8 cellular contexts compared by ENCODE assay signal in genomic region chr17:80981062-80981902, GRCh38. TPM values are rescaled to one million over a fixed set of nuclear protein-coding genes. Genes with fewer than 3 reads are reported as not detected.
DNase-seq lines count a peak whose midpoint lies in the region; ATAC-seq and TF ChIP-seq lines count a peak whose summit lies in the region.

No MANE protein-coding gene starts in this region.

- H3K27me3 Mint-ChIP-seq in activated CD4-positive, alpha-beta T cell treated with anti-CD3 and anti-CD28 coated beads for 36 hours, result peaks cover 5% of the 10 kb centered on the region
- peaks cover 4% of the 10 kb centered on the region for H3K27me3 Mint-ChIP-seq in T-helper 2 cell treated with Interferon-gamma antibody and Interleukin-4, amounts not matched to agents 5 μg/mL and 100 μg/mL, for 36 hours (ENCODE audit: low read depth)
- H3K27me3 Mint-ChIP-seq in nephron progenitor cell (ENCODE audit: low read depth, poor library complexity), result peaks cover 34% of the 10 kb centered on the region

- H3K36me3 Mint-ChIP-seq in activated CD4-positive, alpha-beta T cell treated with anti-CD3 and anti-CD28 coated beads for 36 hours (ENCODE audit: low read depth), result no peaks in the 10 kb centered on the region
- H3K36me3 Mint-ChIP-seq in T-helper 2 cell treated with Interferon-gamma antibody and Interleukin-4, amounts not matched to agents 5 μg/mL and 100 μg/mL, for 36 hours (ENCODE audit: low read depth), result no peaks in the 10 kb centered on the region
- H3K36me3 Mint-ChIP-seq in nephron progenitor cell (ENCODE audit: low read depth), result no peaks in the 10 kb centered on the region

- CTCF ChIA-PET in activated CD4-positive, alpha-beta T cell treated with anti-CD3 and anti-CD28 coated beads for 36 hours (lab: Charles Lee), result interaction anchor here (0.5 to 1.2 kb wide), 3 partner anchors 22 to 554 kb away, joined by 3 to 4 read pairs (median 3); no protein-coding TSS in a partner anchor

- H3K4me1 Mint-ChIP-seq in activated CD4-positive, alpha-beta T cell treated with anti-CD3 and anti-CD28 coated beads for 36 hours, result peaks cover 9% of the 10 kb centered on the region
- peaks cover 5% of the 10 kb centered on the region for H3K4me1 Mint-ChIP-seq in T-helper 2 cell treated with Interferon-gamma antibody and Interleukin-4, amounts not matched to agents 5 μg/mL and 100 μg/mL, for 36 hours (ENCODE audit: low read depth)
- peaks cover 42% of the 10 kb centered on the region for H3K4me1 Mint-ChIP-seq in nephron progenitor cell

- H3K27ac Mint-ChIP-seq in activated CD4-positive, alpha-beta T cell treated with anti-CD3 and anti-CD28 coated beads for 36 hours, result no peak overlapping the region
- no peak overlapping the region for H3K27ac Mint-ChIP-seq in T-helper 2 cell treated with Interferon-gamma antibody and Interleukin-4, amounts not matched to agents 5 μg/mL and 100 μg/mL, for 36 hours
- no peak overlapping the region for H3K27ac Mint-ChIP-seq in nephron progenitor cell

- no peak overlapping the region for H3K4me3 Mint-ChIP-seq in activated CD4-positive, alpha-beta T cell treated with anti-CD3 and anti-CD28 coated beads for 36 hours
- H3K4me3 Mint-ChIP-seq in T-helper 2 cell treated with Interferon-gamma antibody and Interleukin-4, amounts not matched to agents 5 μg/mL and 100 μg/mL, for 36 hours, result peak overlapping the region; percentile 53
- H3K4me3 Mint-ChIP-seq in nephron progenitor cell, result peak overlapping the region; percentile 80

- ATAC-seq in activated CD4-positive, alpha-beta T cell treated with anti-CD3 and anti-CD28 coated beads for 36 hours, result peak; percentile 43
- ATAC-seq in HG02798 (IDR thresholded peaks at IDR 0.05; ENCODE audit: poor library complexity, unreplicated experiment), result no peak
- ATAC-seq in HG03039 (IDR thresholded peaks at IDR 0.05; ENCODE audit: unreplicated experiment), result no peak

- intact Hi-C loops in activated CD4-positive, alpha-beta T cell treated with anti-CD3 and anti-CD28 coated beads for 36 hours (cut with DNase I, micrococcal nuclease), result loop anchor here (1.0 to 10.0 kb wide), 6 partner anchors 236 to 554 kb away; no protein-coding TSS in a partner anchor

- peak; percentile 66 for DNase-seq in activated CD4-positive, alpha-beta T cell treated with anti-CD3 and anti-CD28 coated beads for 36 hours
- no peak for DNase-seq in activated CD4-positive, alpha-beta T cell treated with anti-CD3 and anti-CD28 coated beads for 1 hour
- peak; percentile 18 for DNase-seq in T-helper 2 cell treated with Interferon-gamma antibody and Interleukin-4, amounts not matched to agents 5 μg/mL and 100 μg/mL, for 36 hours (ENCODE audit: low spot score)
- DNase-seq in ecto neural progenitor cell (ENCODE audit: low spot score) (peak; percentile 89), nephron progenitor cell (peak; percentile 86), NCI-H128 (lab: John Stamatoyannopoulos, UW; ENCODE audit: unreplicated experiment) (no peak)

- TF ChIP-seq CTCF in nephron progenitor cell (IDR thresholded peaks at IDR 0.05), result peak; percentile 85

- peaks cover 2% of the 10 kb centered on the region for H3K9me3 Mint-ChIP-seq in activated CD4-positive, alpha-beta T cell treated with anti-CD3 and anti-CD28 coated beads for 36 hours (ENCODE audit: low read depth)
- H3K9me3 Mint-ChIP-seq in T-helper 2 cell treated with Interferon-gamma antibody and Interleukin-4, amounts not matched to agents 5 μg/mL and 100 μg/mL, for 36 hours, result no peaks in the 10 kb centered on the region
- peaks cover 6% of the 10 kb centered on the region for H3K9me3 Mint-ChIP-seq in nephron progenitor cell

- POLR2A ChIA-PET in activated CD4-positive, alpha-beta T cell treated with anti-CD3 and anti-CD28 coated beads for 36 hours (lab: Charles Lee), result no interaction called here

RNA-seq across cellular contexts. Expression of gene CHMP6, which starts 10.4 kb away (rescaled TPM):
- 10 to 100 TPM; 15.9 to 19.4 TPM for total RNA-seq in activated CD4-positive, alpha-beta T cell treated with anti-CD3 and anti-CD28 coated beads for 36 hours

RNA-seq across cellular contexts. Expression of gene BAIAP2, which starts 53.7 kb away (rescaled TPM):
- 1 to 10 TPM; 4.6 to 5.0 TPM for total RNA-seq in activated CD4-positive, alpha-beta T cell treated with anti-CD3 and anti-CD28 coated beads for 36 hours

Comparison
In these comparisons a context has a peak if more than half of its experiments do, and no peak if none do; other contexts are left out.
1. DNase-seq: peak in activated CD4-positive, alpha-beta T cell treated with anti-CD3 and anti-CD28 coated beads for 36 hours (single experiment), T-helper 2 cell treated with Interferon-gamma antibody and Interleukin-4, amounts not matched to agents 5 μg/mL and 100 μg/mL, for 36 hours (single experiment), ecto neural progenitor cell (single experiment) and nephron progenitor cell (single experiment); none in activated CD4-positive, alpha-beta T cell treated with anti-CD3 and anti-CD28 coated beads for 1 hour (single experiment) and NCI-H128 (single experiment).